ENCODE assay signal across 8 cellular contexts in genomic region chr11:83044958-83045712, GRCh38. TPM values are rescaled to one million over a fixed set of nuclear protein-coding genes. Genes with fewer than 3 reads are reported as not detected.
DNase-seq lines count a peak whose midpoint lies in the region; ATAC-seq and TF ChIP-seq lines count a peak whose summit lies in the region.

No MANE protein-coding gene starts in this region.

- H3K27ac ChIP-seq in neural progenitor cell, result no peak overlapping the region

- H3K4me3 ChIP-seq in neural progenitor cell, result no peak overlapping the region

- no peaks in the 10 kb centered on the region for H4K20me1 ChIP-seq in neural progenitor cell (ENCODE audit: low read depth)

- H3K27me3 Mint-ChIP-seq in effector memory CD8-positive, alpha-beta T cell, result no peaks in the 10 kb centered on the region
- no peaks in the 10 kb centered on the region for H3K27me3 Mint-ChIP-seq in neural progenitor cell (ENCODE audit: insufficient read depth, low read depth)

- H2AFZ ChIP-seq in neural progenitor cell (replicated peaks), result no peak overlapping the region

- DNase-seq in Daoy (ENCODE audit: low read depth) (peak; percentile 86), NCI-H1417 (lab: John Stamatoyannopoulos, UW) (peak; percentile 33 to 73 (median 53)), SIG-M5 treated with dmso at 0.1 percent for 504 hours (lab: John Stamatoyannopoulos, UW; ENCODE audit: unreplicated experiment) (no peak), GDM1 (lab: John Stamatoyannopoulos, UW) (no peak), neural progenitor cell (ENCODE audit: low spot score) (no peak)
- DNase-seq in effector memory CD8-positive, alpha-beta T cell, result peak in 1 of 3 experiments; percentile 10

- H3K9me3 Mint-ChIP-seq in effector memory CD8-positive, alpha-beta T cell, result no peaks in the 10 kb centered on the region
- H3K9me3 Mint-ChIP-seq in neural progenitor cell, result no peaks in the 10 kb centered on the region

- no peaks in the 10 kb centered on the region for H3K27me3 ChIP-seq in neural progenitor cell

- H3K27ac Mint-ChIP-seq in effector memory CD8-positive, alpha-beta T cell, result peak overlapping the region; percentile 44 to 91
- H3K27ac Mint-ChIP-seq in neural progenitor cell, result no peak overlapping the region

- no peaks in the 10 kb centered on the region for H3K36me3 ChIP-seq in neural progenitor cell

- no peaks in the 10 kb centered on the region for H3K79me2 ChIP-seq in neural progenitor cell (ENCODE audit: low read depth)

- no peaks in the 10 kb centered on the region for H3K9me3 ChIP-seq in neural progenitor cell (ENCODE audit: low read depth)

- peaks cover 11 to 21% of the 10 kb centered on the region in 2 donors for H3K4me1 Mint-ChIP-seq in effector memory CD8-positive, alpha-beta T cell (ENCODE audit: low read depth in 2 of 2)
- H3K4me1 Mint-ChIP-seq in neural progenitor cell, result peaks cover 21% of the 10 kb centered on the region

- peaks cover 7% of the 10 kb centered on the region for H3F3A ChIP-seq in neural progenitor cell (ENCODE audit: low read depth)

- ATAC-seq in GM21619 (IDR thresholded peaks at IDR 0.05; ENCODE audit: unreplicated experiment) (peak; percentile 80), GM21447 (IDR thresholded peaks at IDR 0.05; ENCODE audit: unreplicated experiment) (no peak)
- ATAC-seq in effector memory CD8-positive, alpha-beta T cell (replicated peaks), result peak; percentile 94

- no peak overlapping the region for H3K4me2 ChIP-seq in neural progenitor cell

- peaks cover 3% of the 10 kb centered on the region for H3K36me3 Mint-ChIP-seq in effector memory CD8-positive, alpha-beta T cell (ENCODE audit: insufficient read depth)
- H3K36me3 Mint-ChIP-seq in neural progenitor cell, result no peaks in the 10 kb centered on the region

- no peak overlapping the region for H3K9ac ChIP-seq in neural progenitor cell

- TF ChIP-seq CTCF in neural progenitor cell (IDR thresholded peaks at IDR 0.05), result no peak

- H3K4me3 Mint-ChIP-seq in effector memory CD8-positive, alpha-beta T cell, result peak overlapping the region in 1 of 2 donors; percentile 0
- no peak overlapping the region for H3K4me3 Mint-ChIP-seq in neural progenitor cell

- peaks cover 9% of the 10 kb centered on the region for H3K4me1 ChIP-seq in neural progenitor cell

RNA-seq across cellular contexts. Expression of gene RAB30, which starts 26.6 kb away (rescaled TPM):
- 10.3 and 11.9 TPM in 2 replicates for total RNA-seq in Daoy (2014; rRNA removed; shearing (Covaris generic))
- 3.6 and 12.3 TPM in 2 replicates for total RNA-seq in neural progenitor cell (ENCODE audit: low replicate concordance)

Comparison
In these comparisons a context has a peak if more than half of its experiments do, and no peak if none do; other contexts are left out.
1. DNase-seq: peak in Daoy (single experiment) and NCI-H1417 (3 of 3); none in SIG-M5 treated with dmso at 0.1 percent for 504 hours (single experiment), GDM1 (single experiment) and neural progenitor cell (single experiment).